Comparison of ENCODE assay signal across 22 cellular contexts in the genomic region with DNA sequence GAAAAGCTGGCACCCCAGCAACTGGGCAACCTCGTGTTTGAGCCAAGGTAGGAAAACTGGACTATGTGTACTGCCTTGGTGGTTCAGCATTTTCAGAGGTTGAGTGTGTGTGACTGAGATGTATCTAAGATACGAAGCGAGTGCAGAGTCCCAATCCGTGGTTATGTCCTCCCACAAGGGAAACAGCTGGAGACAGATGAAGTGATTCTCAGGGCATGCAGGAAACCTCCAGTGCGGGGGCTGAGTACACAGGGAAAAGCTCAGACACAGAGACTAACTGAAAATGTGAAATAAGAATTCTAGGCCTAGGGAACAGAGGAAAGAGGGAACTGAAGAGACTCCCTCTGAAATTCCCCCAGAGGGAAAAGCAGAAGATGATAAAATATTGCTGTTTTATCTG.
DNase-seq lines count a peak whose midpoint lies in the region; FAIRE-seq and TF ChIP-seq lines count a peak whose summit lies in the region.
"Had no signal": no experiment of that assay in that cellular context is flagged by ENCODE, and none has a peak within 500 bp of the region (broad histone marks: within the 10 kb centered on the region; RNA-seq: fewer than 3 reads in every experiment).

No MANE protein-coding gene starts in this region.

- no peak for TF ChIP-seq POLR2A in spleen (IDR thresholded peaks at IDR 0.05)

- CTCF ChIA-PET in RWPE1 (lab: Yijun Ruan, JAX): interaction anchor here (0.7 kb wide), 1 partner anchor 1811 kb away, joined by 3 read pairs; no protein-coding TSS in a partner anchor

- H3K9me3 ChIP-seq in spleen: no peaks in the 10 kb centered on the region
- H3K9me3 ChIP-seq: breast epithelium, vagina had no signal

- peaks cover 31% of the 10 kb centered on the region for H3K4me1 Mint-ChIP-seq in mesothelial cell of epicardium
- no peaks in the 10 kb centered on the region for H3K4me1 Mint-ChIP-seq in immature natural killer cell
- H3K4me1 Mint-ChIP-seq: activated naive CD4-positive, alpha-beta T cell treated with anti-CD3 and anti-CD28 coated beads, Interleukin-2, amount 50 U/mL, for 24 hours had no signal

- H3K4me3 Mint-ChIP-seq in mesothelial cell of epicardium (no peak overlapping the region), immature natural killer cell (no peak overlapping the region)
- H3K4me3 Mint-ChIP-seq: activated naive CD4-positive, alpha-beta T cell treated with anti-CD3 and anti-CD28 coated beads, Interleukin-2, amount 50 U/mL, for 24 hours; dendritic cell treated with granulocyte-macrophage colony-stimulating factor and Interleukin-4, amounts not matched to agents 40 ng/mL and 50 ng/mL, for 4 days; stimulated activated naive CD8-positive, alpha-beta T cell treated with anti-CD3 and anti-CD28 coated beads, Interleukin-15, Interleukin-2, amounts not matched to agents 100 ng/mL and 50 ng/mL, for 24 hours had no signal

- H3K27me3 ChIP-seq in spleen (replicated peaks in 1 of 7): no peaks in the 10 kb centered on the region
- H3K27me3 ChIP-seq: breast epithelium, vagina had no signal

- WGBS in spleen, 5 donors: 3 to 25% (median 15%) methylated on average over 5 of the region's 5 CpGs

- H3K9me3 Mint-ChIP-seq in mesothelial cell of epicardium (peaks cover 5% of the 10 kb centered on the region), immature natural killer cell (peaks cover 0 to 6% (median 2%) of the 10 kb centered on the region in 6 donors)
- H3K9me3 Mint-ChIP-seq: activated naive CD4-positive, alpha-beta T cell treated with anti-CD3 and anti-CD28 coated beads, Interleukin-2, amount 50 U/mL, for 24 hours; dendritic cell treated with granulocyte-macrophage colony-stimulating factor and Interleukin-4, amounts not matched to agents 40 ng/mL and 50 ng/mL, for 4 days; stimulated activated naive CD8-positive, alpha-beta T cell treated with anti-CD3 and anti-CD28 coated beads, Interleukin-15, Interleukin-2, amounts not matched to agents 100 ng/mL and 50 ng/mL, for 24 hours had no signal

- no peak for TF ChIP-seq CTCF in mesothelial cell of epicardium (IDR thresholded peaks at IDR 0.05; ENCODE audit: unreplicated experiment)
- no peak for TF ChIP-seq CTCF in spleen (IDR thresholded peaks at IDR 0.05 in 8 of 11, conservative IDR thresholded peaks at IDR 0.05 in 3 of 11)
- no peak for TF ChIP-seq CTCF in RWPE1 (conservative IDR thresholded peaks at IDR 0.05; ENCODE audit: low read depth)

- POLR2A ChIA-PET in RWPE1 (lab: Yijun Ruan, JAX; ENCODE audit: low non-redundant PET): no interaction called here

- peak overlapping the region; percentile 37 for H3K27ac Mint-ChIP-seq in mesothelial cell of epicardium
- no peak overlapping the region for H3K27ac Mint-ChIP-seq in immature natural killer cell
- H3K27ac Mint-ChIP-seq: activated naive CD4-positive, alpha-beta T cell treated with anti-CD3 and anti-CD28 coated beads, Interleukin-2, amount 50 U/mL, for 24 hours; dendritic cell treated with granulocyte-macrophage colony-stimulating factor and Interleukin-4, amounts not matched to agents 40 ng/mL and 50 ng/mL, for 4 days; stimulated activated naive CD8-positive, alpha-beta T cell treated with anti-CD3 and anti-CD28 coated beads, Interleukin-15, Interleukin-2, amounts not matched to agents 100 ng/mL and 50 ng/mL, for 24 hours had no signal

- H3K27me3 Mint-ChIP-seq in mesothelial cell of epicardium (ENCODE audit: low read depth) (peaks cover 2% of the 10 kb centered on the region), immature natural killer cell (ENCODE audit: low read depth in 3 of 3) (peaks cover 0 to 3% (median 2%) of the 10 kb centered on the region in 3 donors)
- H3K27me3 Mint-ChIP-seq: dendritic cell treated with granulocyte-macrophage colony-stimulating factor and Interleukin-4, amounts not matched to agents 40 ng/mL and 50 ng/mL, for 4 days; stimulated activated naive CD8-positive, alpha-beta T cell treated with anti-CD3 and anti-CD28 coated beads, Interleukin-15, Interleukin-2, amounts not matched to agents 100 ng/mL and 50 ng/mL, for 24 hours had no signal

- no peaks in the 10 kb centered on the region for H3K36me3 ChIP-seq in spleen
- H3K36me3 ChIP-seq: breast epithelium, vagina had no signal

- no peaks in the 10 kb centered on the region for H3K36me3 Mint-ChIP-seq in mesothelial cell of epicardium
- no peaks in the 10 kb centered on the region for H3K36me3 Mint-ChIP-seq in immature natural killer cell
- H3K36me3 Mint-ChIP-seq: activated naive CD4-positive, alpha-beta T cell treated with anti-CD3 and anti-CD28 coated beads, Interleukin-2, amount 50 U/mL, for 24 hours had no signal

- H3K4me3 ChIP-seq in spleen: no peak overlapping the region
- H3K4me3 ChIP-seq: breast epithelium, vagina had no signal

- peak overlapping the region in 6 of 8 donors; percentile 22 to 73 (median 68) for H3K27ac ChIP-seq in spleen
- H3K27ac ChIP-seq in RWPE1: no peak overlapping the region
- H3K27ac ChIP-seq: breast epithelium, KMS-11, vagina, VCaP had no signal

- FAIRE-seq in endometrium (lab: Jason Lieb, UNC): peak; percentile 85

- H3K4me1 ChIP-seq in spleen: peaks cover 0 to 5% (median 0%) of the 10 kb centered on the region in 6 donors
- H3K4me1 ChIP-seq: breast epithelium, vagina had no signal

- intact Hi-C loops in spleen (cut with DNase I; ENCODE audit: low total_unique reads): no loop called here

- DNase-seq in KBM-7 (peak; percentile 0), mesothelial cell of epicardium (ENCODE audit: low spot score in 2 of 2, unreplicated experiment in 2 of 2) (no peak), spleen (no peak), immature natural killer cell (no peak), cerebellum (ENCODE audit: low spot score) (no peak), NCI-H2171 (lab: John Stamatoyannopoulos, UW) (no peak), RWPE1 (ENCODE audit: low spot score) (no peak)
- DNase-seq: COR-L47; H7; mesenchymal stem cell; NCI-H1092 treated with DMSO at 0.1 percent for 48 hours; NCI-H524; SHP77; stimulated activated CD4-positive, alpha-beta T cell treated with anti-CD3 and anti-CD28 coated beads, Interleukin-1b, Interleukin-23, amount 100 ng/mL, for 48 hours had no signal

- in situ Hi-C loops in KBM-7 (cut with MboI; ENCODE audit: low pct_unique_long_range_greater_than_20kb, low sequenced_read_pairs): no loop called here
